Comparison of ENCODE assay signal across 9 cellular contexts in the genomic region with DNA sequence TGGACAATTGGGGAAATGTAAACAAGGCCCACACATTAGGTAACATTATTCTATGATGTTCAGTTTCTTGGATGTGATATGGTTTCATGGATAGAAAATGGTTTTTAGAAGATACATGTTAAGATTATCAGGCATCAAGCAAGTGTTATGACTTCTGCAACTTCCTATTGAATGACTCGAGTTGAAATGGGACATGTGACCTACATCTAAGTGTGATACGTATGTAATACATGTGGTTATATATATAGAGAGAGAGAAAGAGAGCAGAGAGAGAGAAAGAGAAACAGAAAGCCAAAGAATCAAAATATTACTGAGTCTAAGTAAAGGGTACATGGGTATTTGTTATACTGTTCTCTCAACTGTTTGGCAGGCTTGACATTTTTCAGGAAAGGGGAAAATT. TPM values are rescaled to one million over a fixed set of nuclear protein-coding genes. Genes with fewer than 3 reads are reported as not detected.
DNase-seq lines count a peak whose midpoint lies in the region; ATAC-seq, FAIRE-seq and TF ChIP-seq lines count a peak whose summit lies in the region.
"Had no signal": no experiment of that assay in that cellular context is flagged by ENCODE, and none has a peak within 500 bp of the region (broad histone marks: within the 10 kb centered on the region; RNA-seq: fewer than 3 reads in every experiment).

No MANE protein-coding gene starts in this region.

- intact Hi-C loops in aorta (cut with DNase I) = no loop called here
- intact Hi-C loops in prostate gland (cut with DNase I) = loop anchor here (2.0 kb wide), 1 partner anchor 28 kb away; no protein-coding TSS in a partner anchor

- H4K20me1 ChIP-seq in neural cell (ENCODE audit: insufficient read depth) = no peaks in the 10 kb centered on the region

- no peaks in the 10 kb centered on the region for H3F3A ChIP-seq in neural cell (ENCODE audit: insufficient read depth, low read length, poor library complexity, severe bottlenecking)

- peak overlapping the region; percentile 86 for H3K9ac ChIP-seq in neural cell (ENCODE audit: low read length)

- H3K4me1 ChIP-seq in aorta (ENCODE audit: control insufficient read depth in 1 of 2, insufficient read depth in 2 of 2, low read length in 2 of 2) (no peaks in the 10 kb centered on the region), prostate gland (replicated peaks) (no peaks in the 10 kb centered on the region)

- TF ChIP-seq POLR2A in prostate gland (IDR thresholded peaks at IDR 0.05) = no peak

- peak overlapping the region; percentile 48 for H3K4me2 ChIP-seq in neural cell (ENCODE audit: low read length)

- TF ChIP-seq EP300 in neural cell (conservative IDR thresholded peaks at IDR 0.05; ENCODE audit: poor library complexity, severe bottlenecking) = no peak

- H3K4me3 ChIP-seq in astrocyte of the cerebellum (ENCODE audit: low read depth, low read length) = peak overlapping the region; percentile 77
- peak overlapping the region; percentile 90 for H3K4me3 ChIP-seq in neural cell (ENCODE audit: low read length)
- no peak overlapping the region for H3K4me3 ChIP-seq in aorta (ENCODE audit: low read length in 2 of 2)
- H3K4me3 ChIP-seq in prostate gland = no peak overlapping the region

- no peak for TF ChIP-seq CTCF in astrocyte of the cerebellum (IDR thresholded peaks at IDR 0.05; ENCODE audit: low read depth, low read length, missing control alignments)
- no peak for TF ChIP-seq CTCF in neural cell (IDR thresholded peaks at IDR 0.05; ENCODE audit: poor library complexity, severe bottlenecking)
- no peak for TF ChIP-seq CTCF in prostate gland (IDR thresholded peaks at IDR 0.05)

- no peak for DNase-seq in astrocyte of the cerebellum (ENCODE audit: low read depth)
- no peak for DNase-seq in aorta
- DNase-seq in RCC 7860 (ENCODE audit: low spot score) = no peak
- no peak for DNase-seq in prostate gland (ENCODE audit: low spot score)
- DNase-seq: head of caudate nucleus had no signal

- H3K36me3 ChIP-seq in neural cell (ENCODE audit: insufficient read depth, low read length) (no peaks in the 10 kb centered on the region), aorta (ENCODE audit: control insufficient read depth in 1 of 2, insufficient read depth in 2 of 2, low read length in 1 of 2) (no peaks in the 10 kb centered on the region), prostate gland (no peaks in the 10 kb centered on the region)

- H3K9me2 ChIP-seq in neural cell (ENCODE audit: insufficient read depth, low read length) = no peaks in the 10 kb centered on the region

- H3K27ac ChIP-seq in neural cell (ENCODE audit: low read length) (no peak overlapping the region), aorta (ENCODE audit: low read depth in 1 of 2, low read length in 2 of 2) (no peak overlapping the region), prostate gland (no peak overlapping the region)

- H3K9me3 ChIP-seq in neural cell (ENCODE audit: low read length) (no peaks in the 10 kb centered on the region), aorta (ENCODE audit: control insufficient read depth, low read length) (no peaks in the 10 kb centered on the region), prostate gland (no peaks in the 10 kb centered on the region)

- FAIRE-seq in RCC 7860 (lab: Jason Lieb, UNC) = no peak

- peaks cover 41% of the 10 kb centered on the region for H3K79me2 ChIP-seq in neural cell (replicated peaks; ENCODE audit: insufficient read depth, low read length)

- H2AFZ ChIP-seq in neural cell (ENCODE audit: low read depth, low read length) = no peak overlapping the region

- ATAC-seq in GM18502 (IDR thresholded peaks at IDR 0.05; ENCODE audit: poor library complexity, unreplicated experiment) (peak; percentile 26), HG03175 (IDR thresholded peaks at IDR 0.05; ENCODE audit: unreplicated experiment) (peak; percentile 39), GM21360 (IDR thresholded peaks at IDR 0.05; ENCODE audit: unreplicated experiment) (no peak), aorta (ENCODE audit: low FRiP score) (no peak)

- H3K27me3 ChIP-seq in neural cell (ENCODE audit: insufficient read depth, low read depth, low read length) (no peaks in the 10 kb centered on the region), aorta (ENCODE audit: control insufficient read depth in 1 of 2, insufficient read depth in 2 of 2, low read length in 1 of 2) (no peaks in the 10 kb centered on the region), prostate gland (replicated peaks; ENCODE audit: insufficient read depth) (no peaks in the 10 kb centered on the region)

- WGBS in aorta, 2 donors = 0 to 5% methylated on average over 2 of the region's 2 CpGs
- WGBS in prostate gland = 20% methylated on average over 2 of the region's 2 CpGs

- in situ Hi-C loops in astrocyte of the cerebellum (cut with HindIII; ENCODE audit: low sequenced_read_pairs) = loop anchor here (25.0 kb wide), 1 partner anchor 299 kb away; no protein-coding TSS in a partner anchor

- no peak for TF ChIP-seq RAD21 in neural cell (conservative IDR thresholded peaks at IDR 0.05)

TF ChIP-seq in neural cell, 6 proteins besides CTCF, POLR2A, EP300 and RAD21:
- peak; percentile 17 for TF ChIP-seq MXI1 (conservative IDR thresholded peaks at IDR 0.05; ENCODE audit: poor library complexity, severe bottlenecking)
- TF ChIP-seq EZH2 (IDR thresholded peaks at IDR 0.05; ENCODE audit: borderline replicate concordance, insufficient read depth, low read length, poor library complexity, severe bottlenecking) = no peak

RNA-seq across cellular contexts. Expression of gene TMEM170A, which starts 1.7 kb away (rescaled TPM):
- 32.2 and 35.9 TPM in 2 replicates for polyA plus RNA-seq in neural cell
- 33.6 and 41.8 TPM in 2 replicates for polyA minus RNA-seq in neural cell
- total RNA-seq in aorta = 10 to 100 TPM; 20.5 to 21.5 TPM
- 1 to 10 TPM; 4.2 to 5.6 TPM for polyA plus RNA-seq in aorta
- 10 to 100 TPM; 21.5 to 35.9 TPM for total RNA-seq in prostate gland

RNA-seq across cellular contexts. Expression of gene CFDP1, which starts 29.5 kb away (rescaled TPM):
- 197 and 201 TPM in 2 replicates for polyA plus RNA-seq in neural cell
- 85.5 and 140 TPM in 2 replicates for polyA minus RNA-seq in neural cell
- 10 to 100 TPM; 55.9 to 59.1 TPM for total RNA-seq in aorta
- 100 to 1,000 TPM in 1 of 2 donors, 10 to 100 TPM in 1; 52.8 to 111 TPM for polyA plus RNA-seq in aorta
- total RNA-seq in prostate gland = 100 to 1,000 TPM in 1 of 2 donors, 10 to 100 TPM in 1; 67.9 to 101 TPM

RNA-seq across cellular contexts. Expression of gene CHST6, which starts 32.4 kb away (rescaled TPM):
- 0.02 TPM in 1 of 2 replicates, not detected in the other for polyA plus RNA-seq in neural cell
- polyA minus RNA-seq in neural cell = 0.12 TPM in 1 of 2 replicates, not detected in the other
- 1 to 10 TPM; 2.4 to 6.0 TPM for total RNA-seq in aorta
- under 1 TPM; 0.49 to 0.88 TPM for polyA plus RNA-seq in aorta
- total RNA-seq in prostate gland = 1 to 10 TPM in 1 of 2 donors, under 1 TPM in 1; 0.23 to 9.5 TPM

Comparison
In these comparisons a context has a peak if more than half of its experiments do, and no peak if none do; other contexts are left out.
1. ATAC-seq: peak in GM18502 (single experiment) and HG03175 (single experiment); none in GM21360 (single experiment) and aorta (single experiment).
2. H3K4me3 ChIP-seq: peak in astrocyte of the cerebellum (single experiment) and neural cell (single experiment); none in aorta (0 of 2) and prostate gland (0 of 2).